In genomic region chr15:41972341-41973237, GRCh38 we compare ENCODE assay signal across 1 cellular context.
A peak's percentile ranks its signal among the peaks of the same experiment; 100 is the strongest.
TF ChIP-seq lines count a peak whose summit lies in the region.

TSS of gene EHD4 (minus strand) at chr15:41972557. CDS start at chr15:41972494, 63 bp downstream.

TF ChIP-seq in HEK293, 187 proteins besides CTCF, POLR2A, EP300 and RAD21 (continued from another document):
- no peak; the same call in 1 of the 2 replicates for TF ChIP-seq KLF17 (tag by site-specific recombination; IDR thresholded peaks at IDR 0.05)
- no peak for TF ChIP-seq ZNF324 (tag by site-specific recombination; IDR thresholded peaks at IDR 0.05)
- 0 out of 2 replicates have a peak, but pooled peaks have one; percentile 28 for TF ChIP-seq OSR2 (tag by site-specific recombination; IDR thresholded peaks at IDR 0.05)
- TF ChIP-seq BCL11A (tag by site-specific recombination; IDR thresholded peaks at IDR 0.05; ENCODE audit: low read depth): 0 out of 2 replicates have a peak, but pooled peaks have one; percentile 71
- peak; percentile 44; the same call in 1 of the 2 replicates for TF ChIP-seq PBX3 (CRISPR knock-in tag; IDR thresholded peaks at IDR 0.05)
